8 cellular contexts compared by ENCODE assay signal in genomic region chr6:140319209-140319608, GRCh38.
DNase-seq lines count a peak whose midpoint lies in the region; ATAC-seq and TF ChIP-seq lines count a peak whose summit lies in the region.

No MANE protein-coding gene starts in this region.

- TF ChIP-seq CTCF in WI38 (IDR thresholded peaks at IDR 0.05; ENCODE audit: low read depth, low read length) (no peak), WTC11 (IDR thresholded peaks at IDR 0.05) (no peak)

- POLR2A ChIA-PET in WTC11 (lab: Charles Lee) = no interaction called here

- H3K27me3 Mint-ChIP-seq in naive B cell (no peaks in the 10 kb centered on the region), WTC11 (ENCODE audit: low read depth) (no peaks in the 10 kb centered on the region)

- H3K9me3 Mint-ChIP-seq in naive B cell (no peaks in the 10 kb centered on the region), WTC11 (peaks cover 4% of the 10 kb centered on the region; the same call in 1 of the 2 replicates)

- no peaks in the 10 kb centered on the region for H3K36me3 Mint-ChIP-seq in naive B cell
- no peaks in the 10 kb centered on the region for H3K36me3 Mint-ChIP-seq in WTC11

- DNase-seq in naive B cell (peak; percentile 11), NCI-H446 (lab: John Stamatoyannopoulos, UW) (no peak), WTC11 (ENCODE audit: low spot score) (no peak), NCI-H524 (lab: John Stamatoyannopoulos, UW) (no peak)
- no peak for DNase-seq in activated CD4-positive, alpha-beta T cell treated with anti-CD3 and anti-CD28 coated beads for 1 hour

- CTCF ChIA-PET in WTC11 (lab: Charles Lee) = no interaction called here

- peak; percentile 94 for ATAC-seq in GM18861 (IDR thresholded peaks at IDR 0.05; ENCODE audit: unreplicated experiment)
- ATAC-seq in HG02840 (IDR thresholded peaks at IDR 0.05; ENCODE audit: low FRiP score, unreplicated experiment) = peak; percentile 72
- peak; percentile 57 to 60 for ATAC-seq in naive B cell (ENCODE audit: low read depth in 2 of 2)
- ATAC-seq in WTC11 = no peak

- H3K4me1 Mint-ChIP-seq in naive B cell = peaks cover 14 to 34% (median 29%) of the 10 kb centered on the region in 3 donors
- peaks cover 18% of the 10 kb centered on the region for H3K4me1 Mint-ChIP-seq in WTC11

- peak overlapping the region in 7 of 8 donors; percentile 22 to 55 (median 35) for H3K4me3 Mint-ChIP-seq in naive B cell
- H3K4me3 Mint-ChIP-seq in WTC11 = no peak overlapping the region

- H3K27ac Mint-ChIP-seq in naive B cell = no peak overlapping the region
- H3K27ac Mint-ChIP-seq in WTC11 = no peak overlapping the region

- peak overlapping the region; percentile 2; the same call in 1 of the 2 replicates for H3K4me3 ChIP-seq in WI38 (ENCODE audit: low read depth, low read length)

TF ChIP-seq in WTC11, 78 proteins besides CTCF, POLR2A, EP300 and RAD21:
- TF ChIP-seq NFE2L1 (CRISPR knock-in tag; IDR thresholded peaks at IDR 0.05) = no peak
- TF ChIP-seq GRHL2 (CRISPR knock-in tag; IDR thresholded peaks at IDR 0.05; ENCODE audit: insufficient replicate concordance, severe bottlenecking) = no peak
- no peak for TF ChIP-seq IRF2 (CRISPR knock-in tag; IDR thresholded peaks at IDR 0.05; ENCODE audit: borderline replicate concordance, low read depth)
- no peak for TF ChIP-seq CREB1 (CRISPR knock-in tag; IDR thresholded peaks at IDR 0.05)
- no peak for TF ChIP-seq NR1H2 (CRISPR knock-in tag; IDR thresholded peaks at IDR 0.05)
- no peak for TF ChIP-seq ARID4B (CRISPR knock-in tag; IDR thresholded peaks at IDR 0.05; ENCODE audit: borderline replicate concordance)
- TF ChIP-seq ZNF425 (CRISPR knock-in tag; conservative IDR thresholded peaks at IDR 0.05) = no peak
- no peak for TF ChIP-seq ZNF121 (CRISPR knock-in tag; IDR thresholded peaks at IDR 0.05)
- TF ChIP-seq FOXP1 (CRISPR knock-in tag; IDR thresholded peaks at IDR 0.05; ENCODE audit: borderline replicate concordance) = no peak
- no peak for TF ChIP-seq FOXJ3 (CRISPR knock-in tag; IDR thresholded peaks at IDR 0.05; ENCODE audit: borderline replicate concordance)
- no peak for TF ChIP-seq ATF2 (CRISPR knock-in tag; IDR thresholded peaks at IDR 0.05; ENCODE audit: borderline replicate concordance, low read depth)
- no peak for TF ChIP-seq ZNF532 (CRISPR knock-in tag; IDR thresholded peaks at IDR 0.05; ENCODE audit: borderline replicate concordance)
- TF ChIP-seq JUN (CRISPR knock-in tag; IDR thresholded peaks at IDR 0.05) = no peak
- TF ChIP-seq USF1 (CRISPR knock-in tag; IDR thresholded peaks at IDR 0.05) = no peak
